Comparison of ENCODE assay signal across 23 cellular contexts in genomic region chr20:36279362-36279761, GRCh38.
"Had no signal": no experiment of that assay in that cellular context is flagged by ENCODE, and none has a peak within 500 bp of the region (broad histone marks: within the 10 kb centered on the region; RNA-seq: fewer than 3 reads in every experiment).

No MANE protein-coding gene starts in this region.

- DNase-seq: activated B cell treated with CpG ODN at 0.5 μM for 24 hours; activated CD4-positive, alpha-beta memory T cell treated with anti-CD3 and anti-CD28 coated beads for 36 hours; activated CD4-positive, alpha-beta T cell treated with anti-CD3 and anti-CD28 coated beads, Interleukin-2, amount 10 ng/mL, durations not matched to agents 7 days and 5 days; activated gamma-delta T cell treated with Interleukin-2 at 50 U/mL for 16 hours; activated naive CD4-positive, alpha-beta T cell treated with anti-CD3 and anti-CD28 coated beads, Interleukin-2, amount 10 ng/mL, durations not matched to agents 7 days and 5 days; activated T-cell treated with anti-CD3 and anti-CD28 coated beads, Interleukin-2, amount 50 U/mL, for 72 hours; central memory CD4-positive, alpha-beta T cell; NCI-H1092; NCI-H1417 treated with DMSO at 0.1 percent for 48 hours; NCI-H1694; NCI-H2029; NCI-H345; NCI-H510A; NCI-H526 treated with DMSO at 0.1 percent for 48 hours; NK-92 treated with Interleukin-12 subunit alpha and Interleukin-12 subunit beta, amount 100 ng/mL, for 24 hours; OCI-M1; SHP77; T-helper 17 cell; T-helper 9 cell had no signal

- H3K9ac ChIP-seq: KMS-11 had no signal

- ATAC-seq: activated T-cell treated with anti-CD3 and anti-CD28 coated beads, Interleukin-2, amount 50 U/mL, for 72 hours; Panc1; T-helper 17 cell had no signal

- H3K4me3 ChIP-seq: breast epithelium had no signal

- H3K36me3 ChIP-seq: breast epithelium had no signal

- H3K9me3 ChIP-seq: breast epithelium had no signal

- H3K4me2 ChIP-seq: KMS-11 had no signal

- H3K4me1 ChIP-seq: breast epithelium had no signal

- H3K27ac ChIP-seq: breast epithelium, KMS-11, RWPE1 had no signal
